In the genomic region with DNA sequence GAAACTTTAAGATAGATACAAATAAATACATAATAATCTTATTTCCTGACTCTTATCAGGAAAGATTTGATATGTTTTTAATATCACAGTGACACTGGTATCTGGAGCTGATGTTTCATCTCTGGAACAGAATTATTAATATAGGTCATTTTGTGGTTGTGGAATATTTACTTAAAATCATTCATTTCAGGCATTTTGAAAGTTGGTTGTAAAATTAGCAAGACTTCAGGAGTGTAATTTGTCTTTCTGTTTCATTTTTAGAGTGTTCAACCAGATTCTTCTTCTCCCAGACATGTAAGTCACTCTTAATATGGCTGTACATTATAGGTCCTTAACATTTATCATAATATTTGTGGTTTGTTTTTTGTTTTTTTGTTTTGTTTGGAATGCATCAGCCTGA, we compare ENCODE assay signal across 13 cellular contexts.
"Had no signal": no experiment of that assay in that cellular context is flagged by ENCODE, and none has a peak within 500 bp of the region (broad histone marks: within the 10 kb centered on the region; RNA-seq: fewer than 3 reads in every experiment).

No MANE protein-coding gene starts in this region.

- H3K27ac ChIP-seq: cardiac muscle cell, heart right ventricle, left lung, psoas muscle, right lobe of liver, testis had no signal

- H3K4me1 Mint-ChIP-seq: nephron had no signal

- H3K27me3 Mint-ChIP-seq: memory B cell had no signal

- H3K4me3 ChIP-seq: cardiac muscle cell, heart right ventricle, left lung, psoas muscle, right lobe of liver, testis had no signal

- H3K4me1 ChIP-seq: left lung, psoas muscle, right lobe of liver, testis had no signal

- DNase-seq: activated effector memory CD4-positive, alpha-beta T cell treated with Interleukin-2 at 50 U/mL for 16 hours; heart right ventricle; islet precursor cell; left lung; psoas muscle; right lobe of liver; stimulated activated naive CD4-positive, alpha-beta T cell; T-helper 9 cell; testis had no signal

- ATAC-seq: heart right ventricle, left lung, psoas muscle had no signal

- FAIRE-seq: astrocyte had no signal

- H3K27ac Mint-ChIP-seq: memory B cell, nephron had no signal

- H3K4me3 Mint-ChIP-seq: memory B cell, nephron had no signal

- H3K9me3 ChIP-seq: right lobe of liver, testis had no signal

- H3K27me3 ChIP-seq: cardiac muscle cell, heart right ventricle, left lung, right lobe of liver, testis had no signal
